2 cellular contexts compared by ENCODE assay signal in genomic region chr5:140157032-140157781, GRCh38.
A peak's percentile ranks its signal among the peaks of the same experiment; 100 is the strongest.
TF ChIP-seq lines count a peak whose summit lies in the region.

No MANE protein-coding gene starts in this region.

TF ChIP-seq in HEK293, 187 proteins besides CTCF, POLR2A, EP300 and RAD21 (continued from another document and continues in another):
- TF ChIP-seq PRDM10 (tag by site-specific recombination; IDR thresholded peaks at IDR 0.05) (peak; percentile 77), ZNF48 (tag by site-specific recombination; IDR thresholded peaks at IDR 0.05) (no peak), ZNF843 (tag by site-specific recombination; IDR thresholded peaks at IDR 0.05) (no peak), ZBTB17 (tag by site-specific recombination; IDR thresholded peaks at IDR 0.05) (peak; percentile 74), SP7 (tag by site-specific recombination; IDR thresholded peaks at IDR 0.05) (peak; percentile 28; the same call in 1 of the 2 replicates), ZNF571 (tag by site-specific recombination; IDR thresholded peaks at IDR 0.05) (no peak), SP2 (tag by site-specific recombination; IDR thresholded peaks at IDR 0.05) (peak; percentile 55; the same call in 1 of the 2 replicates), ZNF335 (tag by site-specific recombination; conservative IDR thresholded peaks at IDR 0.05) (0 out of 2 replicates have a peak, but pooled peaks have one; percentile 22), KLF16 (tag by site-specific recombination; IDR thresholded peaks at IDR 0.05) (0 out of 2 replicates have a peak, but pooled peaks have one; percentile 38), ZSCAN23 (tag by site-specific recombination; IDR thresholded peaks at IDR 0.05) (no peak), ZNF394 (tag by site-specific recombination; IDR thresholded peaks at IDR 0.05; ENCODE audit: borderline replicate concordance) (no peak), ZNF354C (tag by site-specific recombination; IDR thresholded peaks at IDR 0.05; ENCODE audit: borderline replicate concordance, low read depth) (no peak), ZNF501 (tag by site-specific recombination; IDR thresholded peaks at IDR 0.05) (0 out of 2 replicates have a peak, but pooled peaks have one; percentile 34), ZNF362 (tag by site-specific recombination; IDR thresholded peaks at IDR 0.05) (peak; percentile 39; the same call in 1 of the 2 replicates), GLIS1 (tag by site-specific recombination; IDR thresholded peaks at IDR 0.05) (no peak), KLF8 (tag by site-specific recombination; IDR thresholded peaks at IDR 0.05) (peak; percentile 59; the same call in 1 of the 2 replicates), ZNF132 (tag by site-specific recombination; IDR thresholded peaks at IDR 0.05; ENCODE audit: borderline replicate concordance) (no peak), ZNF274 (IDR thresholded peaks at IDR 0.05; ENCODE audit: low read length) (no peak), ZNF274 (tag by site-specific recombination; IDR thresholded peaks at IDR 0.05; ENCODE audit: borderline replicate concordance) (no peak), ZNF660 (tag by site-specific recombination; IDR thresholded peaks at IDR 0.05) (peak; percentile 84), SCRT2 (tag by site-specific recombination; IDR thresholded peaks at IDR 0.05) (no peak)
- TF ChIP-seq, protein P1, sequence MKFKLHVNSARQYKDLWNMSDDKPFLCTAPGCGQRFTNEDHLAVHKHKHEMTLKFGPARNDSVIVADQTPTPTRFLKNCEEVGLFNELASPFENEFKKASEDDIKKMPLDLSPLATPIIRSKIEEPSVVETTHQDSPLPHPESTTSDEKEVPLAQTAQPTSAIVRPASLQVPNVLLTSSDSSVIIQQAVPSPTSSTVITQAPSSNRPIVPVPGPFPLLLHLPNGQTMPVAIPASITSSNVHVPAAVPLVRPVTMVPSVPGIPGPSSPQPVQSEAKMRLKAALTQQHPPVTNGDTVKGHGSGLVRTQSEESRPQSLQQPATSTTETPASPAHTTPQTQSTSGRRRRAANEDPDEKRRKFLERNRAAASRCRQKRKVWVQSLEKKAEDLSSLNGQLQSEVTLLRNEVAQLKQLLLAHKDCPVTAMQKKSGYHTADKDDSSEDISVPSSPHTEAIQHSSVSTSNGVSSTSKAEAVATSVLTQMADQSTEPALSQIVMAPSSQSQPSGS (tag by site-specific recombination; IDR thresholded peaks at IDR 0.05; ENCODE audit: low read depth) = no peak
- TF ChIP-seq, protein P2, sequence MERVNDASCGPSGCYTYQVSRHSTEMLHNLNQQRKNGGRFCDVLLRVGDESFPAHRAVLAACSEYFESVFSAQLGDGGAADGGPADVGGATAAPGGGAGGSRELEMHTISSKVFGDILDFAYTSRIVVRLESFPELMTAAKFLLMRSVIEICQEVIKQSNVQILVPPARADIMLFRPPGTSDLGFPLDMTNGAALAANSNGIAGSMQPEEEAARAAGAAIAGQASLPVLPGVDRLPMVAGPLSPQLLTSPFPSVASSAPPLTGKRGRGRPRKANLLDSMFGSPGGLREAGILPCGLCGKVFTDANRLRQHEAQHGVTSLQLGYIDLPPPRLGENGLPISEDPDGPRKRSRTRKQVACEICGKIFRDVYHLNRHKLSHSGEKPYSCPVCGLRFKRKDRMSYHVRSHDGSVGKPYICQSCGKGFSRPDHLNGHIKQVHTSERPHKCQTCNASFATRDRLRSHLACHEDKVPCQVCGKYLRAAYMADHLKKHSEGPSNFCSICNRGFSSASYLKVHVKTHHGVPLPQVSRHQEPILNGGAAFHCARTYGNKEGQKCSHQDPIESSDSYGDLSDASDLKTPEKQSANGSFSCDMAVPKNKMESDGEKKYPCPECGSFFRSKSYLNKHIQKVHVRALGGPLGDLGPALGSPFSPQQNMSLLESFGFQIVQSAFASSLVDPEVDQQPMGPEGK (tag by site-specific recombination; IDR thresholded peaks at IDR 0.05) = peak; percentile 21

TF ChIP-seq in SK-N-SH, 30 proteins besides CTCF, POLR2A, EP300 and RAD21 (continued from another document):
- TF ChIP-seq RCOR1 (IDR thresholded peaks at IDR 0.05; ENCODE audit: low read length) = 0 out of 2 replicates have a peak, but pooled peaks have one; percentile 4
- TF ChIP-seq TCF12 (IDR thresholded peaks at IDR 0.05) = no peak
- peak; percentile 92 for TF ChIP-seq SMC3 (IDR thresholded peaks at IDR 0.05; ENCODE audit: low read depth, low read length)
- TF ChIP-seq, protein P3, sequence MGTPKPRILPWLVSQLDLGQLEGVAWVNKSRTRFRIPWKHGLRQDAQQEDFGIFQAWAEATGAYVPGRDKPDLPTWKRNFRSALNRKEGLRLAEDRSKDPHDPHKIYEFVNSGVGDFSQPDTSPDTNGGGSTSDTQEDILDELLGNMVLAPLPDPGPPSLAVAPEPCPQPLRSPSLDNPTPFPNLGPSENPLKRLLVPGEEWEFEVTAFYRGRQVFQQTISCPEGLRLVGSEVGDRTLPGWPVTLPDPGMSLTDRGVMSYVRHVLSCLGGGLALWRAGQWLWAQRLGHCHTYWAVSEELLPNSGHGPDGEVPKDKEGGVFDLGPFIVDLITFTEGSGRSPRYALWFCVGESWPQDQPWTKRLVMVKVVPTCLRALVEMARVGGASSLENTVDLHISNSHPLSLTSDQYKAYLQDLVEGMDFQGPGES (IDR thresholded peaks at IDR 0.05; ENCODE audit: low read depth, low read length) = no peak
- TF ChIP-seq CHD2 (IDR thresholded peaks at IDR 0.05; ENCODE audit: low read length, partially characterized antibody) = no peak
- TF ChIP-seq FOXJ3 (CRISPR knock-in tag; IDR thresholded peaks at IDR 0.05) = no peak
- no peak for TF ChIP-seq GATA2 (CRISPR knock-in tag; IDR thresholded peaks at IDR 0.05)
- TF ChIP-seq TAF1 (IDR thresholded peaks at IDR 0.05; ENCODE audit: borderline replicate concordance, low read depth, low read length) = no peak
- no peak for TF ChIP-seq SIN3A (IDR thresholded peaks at IDR 0.05; ENCODE audit: borderline replicate concordance, low read depth, low read length)
- TF ChIP-seq, protein P4, sequence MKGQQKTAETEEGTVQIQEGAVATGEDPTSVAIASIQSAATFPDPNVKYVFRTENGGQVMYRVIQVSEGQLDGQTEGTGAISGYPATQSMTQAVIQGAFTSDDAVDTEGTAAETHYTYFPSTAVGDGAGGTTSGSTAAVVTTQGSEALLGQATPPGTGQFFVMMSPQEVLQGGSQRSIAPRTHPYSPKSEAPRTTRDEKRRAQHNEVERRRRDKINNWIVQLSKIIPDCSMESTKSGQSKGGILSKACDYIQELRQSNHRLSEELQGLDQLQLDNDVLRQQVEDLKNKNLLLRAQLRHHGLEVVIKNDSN (IDR thresholded peaks at IDR 0.05; ENCODE audit: borderline replicate concordance, low read depth) = no peak
- no peak for TF ChIP-seq NFIC (IDR thresholded peaks at IDR 0.05; ENCODE audit: borderline replicate concordance)
- no peak for TF ChIP-seq RXRA (IDR thresholded peaks at IDR 0.05; ENCODE audit: borderline replicate concordance, low read depth)
- TF ChIP-seq YY1 (IDR thresholded peaks at IDR 0.05; ENCODE audit: low read depth) = no peak
- no peak for TF ChIP-seq MEF2A (IDR thresholded peaks at IDR 0.05; ENCODE audit: borderline replicate concordance, low read depth)
- TF ChIP-seq ELF1 (IDR thresholded peaks at IDR 0.05) = 0 out of 2 replicates have a peak, but pooled peaks have one; percentile 25
- no peak for TF ChIP-seq MXI1 (IDR thresholded peaks at IDR 0.05; ENCODE audit: low read depth, low read length)
- no peak for TF ChIP-seq RFX5 (IDR thresholded peaks at IDR 0.05; ENCODE audit: low read length)
- TF ChIP-seq NRF1 (IDR thresholded peaks at IDR 0.05; ENCODE audit: low read depth, low read length) = no peak
- TF ChIP-seq MAX (IDR thresholded peaks at IDR 0.05; ENCODE audit: low read depth) = no peak
- no peak for TF ChIP-seq FOXM1 (IDR thresholded peaks at IDR 0.05; ENCODE audit: low read depth)
- TF ChIP-seq, protein P5, sequence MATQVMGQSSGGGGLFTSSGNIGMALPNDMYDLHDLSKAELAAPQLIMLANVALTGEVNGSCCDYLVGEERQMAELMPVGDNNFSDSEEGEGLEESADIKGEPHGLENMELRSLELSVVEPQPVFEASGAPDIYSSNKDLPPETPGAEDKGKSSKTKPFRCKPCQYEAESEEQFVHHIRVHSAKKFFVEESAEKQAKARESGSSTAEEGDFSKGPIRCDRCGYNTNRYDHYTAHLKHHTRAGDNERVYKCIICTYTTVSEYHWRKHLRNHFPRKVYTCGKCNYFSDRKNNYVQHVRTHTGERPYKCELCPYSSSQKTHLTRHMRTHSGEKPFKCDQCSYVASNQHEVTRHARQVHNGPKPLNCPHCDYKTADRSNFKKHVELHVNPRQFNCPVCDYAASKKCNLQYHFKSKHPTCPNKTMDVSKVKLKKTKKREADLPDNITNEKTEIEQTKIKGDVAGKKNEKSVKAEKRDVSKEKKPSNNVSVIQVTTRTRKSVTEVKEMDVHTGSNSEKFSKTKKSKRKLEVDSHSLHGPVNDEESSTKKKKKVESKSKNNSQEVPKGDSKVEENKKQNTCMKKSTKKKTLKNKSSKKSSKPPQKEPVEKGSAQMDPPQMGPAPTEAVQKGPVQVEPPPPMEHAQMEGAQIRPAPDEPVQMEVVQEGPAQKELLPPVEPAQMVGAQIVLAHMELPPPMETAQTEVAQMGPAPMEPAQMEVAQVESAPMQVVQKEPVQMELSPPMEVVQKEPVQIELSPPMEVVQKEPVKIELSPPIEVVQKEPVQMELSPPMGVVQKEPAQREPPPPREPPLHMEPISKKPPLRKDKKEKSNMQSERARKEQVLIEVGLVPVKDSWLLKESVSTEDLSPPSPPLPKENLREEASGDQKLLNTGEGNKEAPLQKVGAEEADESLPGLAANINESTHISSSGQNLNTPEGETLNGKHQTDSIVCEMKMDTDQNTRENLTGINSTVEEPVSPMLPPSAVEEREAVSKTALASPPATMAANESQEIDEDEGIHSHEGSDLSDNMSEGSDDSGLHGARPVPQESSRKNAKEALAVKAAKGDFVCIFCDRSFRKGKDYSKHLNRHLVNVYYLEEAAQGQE (IDR thresholded peaks at IDR 0.05; ENCODE audit: low read depth, low read length) = no peak
- TF ChIP-seq, protein P6, sequence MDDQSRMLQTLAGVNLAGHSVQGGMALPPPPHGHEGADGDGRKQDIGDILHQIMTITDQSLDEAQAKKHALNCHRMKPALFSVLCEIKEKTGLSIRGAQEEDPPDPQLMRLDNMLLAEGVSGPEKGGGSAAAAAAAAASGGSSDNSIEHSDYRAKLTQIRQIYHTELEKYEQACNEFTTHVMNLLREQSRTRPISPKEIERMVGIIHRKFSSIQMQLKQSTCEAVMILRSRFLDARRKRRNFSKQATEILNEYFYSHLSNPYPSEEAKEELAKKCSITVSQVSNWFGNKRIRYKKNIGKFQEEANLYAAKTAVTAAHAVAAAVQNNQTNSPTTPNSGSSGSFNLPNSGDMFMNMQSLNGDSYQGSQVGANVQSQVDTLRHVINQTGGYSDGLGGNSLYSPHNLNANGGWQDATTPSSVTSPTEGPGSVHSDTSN (IDR thresholded peaks at IDR 0.05) = peak; percentile 66
- no peak for TF ChIP-seq USF2 (IDR thresholded peaks at IDR 0.05; ENCODE audit: borderline replicate concordance, low read depth, low read length)
- no peak for TF ChIP-seq ZBTB33 (IDR thresholded peaks at IDR 0.05; ENCODE audit: borderline replicate concordance, low read depth)
- no peak for TF ChIP-seq EZH2phosphoT487 (IDR thresholded peaks at IDR 0.05; ENCODE audit: borderline replicate concordance, low read depth)
